In genomic region chr1:216984536-216984935, GRCh38 we compare ENCODE assay signal across 22 cellular contexts.
"Had no signal": no experiment of that assay in that cellular context is flagged by ENCODE, and none has a peak within 500 bp of the region (broad histone marks: within the 10 kb centered on the region; RNA-seq: fewer than 3 reads in every experiment).

No MANE protein-coding gene starts in this region.

- H3K27me3 ChIP-seq: MG63, SJSA1 had no signal

- DNase-seq: Karpas-422; KBM-7; MG63; NCI-H1092 treated with DMSO at 0.1 percent for 48 hours; NCI-H1436; NCI-H187; NCI-H2029; NCI-H2081 treated with DMSO at 0.1 percent for 48 hours; NCI-H2171; NCI-H226; NCI-H446; NCI-H510A; NCI-H524 treated with DMSO at 0.1 percent for 48 hours; NCI-H69; NCI-H774; NK-92 treated with Interleukin-12 subunit alpha and Interleukin-12 subunit beta, amount 100 ng/mL, for 24 hours; PC-3; SIG-M5 had no signal

- H3K27ac ChIP-seq: HL-60, SJSA1, SK-N-MC had no signal

- ATAC-seq: Panc1, PC-3 had no signal

- H3K9me3 ChIP-seq: MG63, SJSA1 had no signal

- H3K36me3 ChIP-seq: MG63, SJSA1 had no signal

- H3K4me1 ChIP-seq: SJSA1 had no signal

- H3K4me3 ChIP-seq: MG63, SJSA1, SK-N-MC had no signal
